Comparison of ENCODE assay signal across 16 cellular contexts in the genomic region with DNA sequence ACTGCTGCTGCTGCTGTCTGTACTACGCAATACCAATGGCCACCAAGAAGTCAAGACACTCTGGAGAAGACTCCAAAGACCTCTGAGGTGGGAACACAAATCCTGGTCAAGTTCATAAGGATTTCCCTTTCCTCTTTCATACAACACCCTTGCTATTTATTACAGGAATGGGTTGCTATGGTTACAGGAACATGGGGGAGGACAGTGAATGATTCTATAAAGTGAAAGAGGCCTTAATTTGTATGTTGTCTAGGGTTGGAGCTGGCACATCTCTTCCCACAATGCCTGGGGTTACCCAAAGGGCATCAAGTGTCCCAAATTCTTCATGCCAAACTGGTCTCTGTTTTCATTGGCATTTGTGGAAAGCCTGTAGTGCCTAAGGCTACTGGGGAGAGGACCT. TPM values are rescaled to one million over a fixed set of nuclear protein-coding genes. Genes with fewer than 3 reads are reported as not detected.
A peak's percentile ranks its signal among the peaks of the same experiment; 100 is the strongest.
DNase-seq lines count a peak whose midpoint lies in the region; ATAC-seq and TF ChIP-seq lines count a peak whose summit lies in the region.
"Had no signal": no experiment of that assay in that cellular context is flagged by ENCODE, and none has a peak within 500 bp of the region (broad histone marks: within the 10 kb centered on the region; RNA-seq: fewer than 3 reads in every experiment).

No MANE protein-coding gene starts in this region.

- no peak overlapping the region for H4K91ac ChIP-seq in mesenchymal stem cell (ENCODE audit: low read length)

- WGBS in mesenchymal stem cell, result 80% methylated on average over 1 of the region's 1 CpG
- WGBS in testis, 2 donors, result 92 to 100% methylated on average over 1 of the region's 1 CpG

- H3K27me3 Mint-ChIP-seq in progenitor cell of endocrine pancreas, result peaks cover 6% of the 10 kb centered on the region

- no peak overlapping the region for H3K4me2 ChIP-seq in mesenchymal stem cell (ENCODE audit: low read length, poor library complexity, severe bottlenecking)
- H3K4me2 ChIP-seq: A549 had no signal

- no peak overlapping the region for H2BK5ac ChIP-seq in mesenchymal stem cell (ENCODE audit: low read depth, low read length, poor library complexity, severe bottlenecking)

- H4K8ac ChIP-seq in mesenchymal stem cell (ENCODE audit: low read length), result no peak overlapping the region

- H3K9me3 Mint-ChIP-seq in progenitor cell of endocrine pancreas (ENCODE audit: low read depth), result no peaks in the 10 kb centered on the region

- intact Hi-C loops in testis (cut with DNase I; ENCODE audit: low total_unique reads), result no loop called here

- TF ChIP-seq POLR2A in testis (IDR thresholded peaks at IDR 0.05), result no peak

- no peaks in the 10 kb centered on the region for H3K79me1 ChIP-seq in mesenchymal stem cell (replicated peaks; ENCODE audit: low read length, poor library complexity, severe bottlenecking)

- no peak overlapping the region for H2BK15ac ChIP-seq in mesenchymal stem cell (ENCODE audit: low read depth, poor library complexity, severe bottlenecking)

- H3K36me3 ChIP-seq in mesenchymal stem cell (ENCODE audit: control insufficient read depth in 1 of 2, insufficient read depth in 2 of 2, low read depth in 1 of 2, low read length in 2 of 2) (no peaks in the 10 kb centered on the region), testis (ENCODE audit: low read depth, missing control alignments) (no peaks in the 10 kb centered on the region)

- no peak overlapping the region for H3K14ac ChIP-seq in mesenchymal stem cell (ENCODE audit: low read length in 2 of 2)

- no peaks in the 10 kb centered on the region for H3K4me1 Mint-ChIP-seq in progenitor cell of endocrine pancreas (ENCODE audit: low read depth)

- no peak overlapping the region for H3K9ac ChIP-seq in mesenchymal stem cell (ENCODE audit: low read length)

- H2BK120ac ChIP-seq in mesenchymal stem cell (ENCODE audit: low read depth, low read length), result no peak overlapping the region

- no peak overlapping the region for H3K27ac Mint-ChIP-seq in progenitor cell of endocrine pancreas

- no peak overlapping the region for H3K4me3 ChIP-seq in choroid plexus epithelial cell (ENCODE audit: low read depth, low read length)
- no peak overlapping the region for H3K4me3 ChIP-seq in mesenchymal stem cell (ENCODE audit: insufficient read depth in 1 of 2, low read depth in 1 of 2, low read length in 2 of 2)
- H3K4me3 ChIP-seq in testis, result no peak overlapping the region
- H3K4me3 ChIP-seq: A549 had no signal

- H3K36me3 Mint-ChIP-seq in progenitor cell of endocrine pancreas (ENCODE audit: insufficient read depth), result no peaks in the 10 kb centered on the region

- H3K4ac ChIP-seq in mesenchymal stem cell (ENCODE audit: low read depth in 1 of 2, low read length in 2 of 2), result no peak overlapping the region

- peaks cover 2% of the 10 kb centered on the region for H3K4me1 ChIP-seq in mesenchymal stem cell (ENCODE audit: control insufficient read depth, insufficient read depth, low read depth, low read length)
- no peaks in the 10 kb centered on the region for H3K4me1 ChIP-seq in testis

- H3K27me3 ChIP-seq in mesenchymal stem cell (ENCODE audit: control insufficient read depth in 1 of 2, insufficient read depth in 1 of 2, low read length in 2 of 2), result peaks cover 1 to 8% of the 10 kb centered on the region in 2 experiments
- no peaks in the 10 kb centered on the region for H3K27me3 ChIP-seq in testis

- TF ChIP-seq CTCF in choroid plexus epithelial cell (conservative IDR thresholded peaks at IDR 0.05; ENCODE audit: low read depth, low read length) (no peak), testis (IDR thresholded peaks at IDR 0.05) (no peak), progenitor cell of endocrine pancreas (IDR thresholded peaks at IDR 0.05; ENCODE audit: unreplicated experiment) (no peak)

- H3K4me3 Mint-ChIP-seq in progenitor cell of endocrine pancreas (ENCODE audit: low read depth), result no peak overlapping the region

- H2BK12ac ChIP-seq in mesenchymal stem cell (ENCODE audit: low read length in 2 of 2), result no peak overlapping the region

- ATAC-seq in GM21390 (IDR thresholded peaks at IDR 0.05; ENCODE audit: unreplicated experiment), result no peak
- ATAC-seq: A549, HCT116 had no signal

- H2AFZ ChIP-seq in mesenchymal stem cell (ENCODE audit: low read depth, low read length), result no peak overlapping the region

- no peaks in the 10 kb centered on the region for H3K9me3 ChIP-seq in mesenchymal stem cell (ENCODE audit: control insufficient read depth, low read length)
- H3K9me3 ChIP-seq in testis, result no peaks in the 10 kb centered on the region
- H3K9me3 ChIP-seq: A549 had no signal

- H2AK5ac ChIP-seq in mesenchymal stem cell (ENCODE audit: low read length, severe bottlenecking), result no peak overlapping the region

- H3K23ac ChIP-seq in mesenchymal stem cell (ENCODE audit: low read length in 2 of 2), result no peak overlapping the region

- DNase-seq in COLO829 (ENCODE audit: low spot score) (peak; percentile 51), NCI-H226 (peak; percentile 10), choroid plexus epithelial cell (ENCODE audit: low read depth) (peak; percentile 7), mesenchymal stem cell (peak; percentile 5), testis (no peak), progenitor cell of endocrine pancreas (ENCODE audit: low spot score, unreplicated experiment) (no peak)
- DNase-seq: COR-L47, EL, NCI-H1436, NCI-H2029, NCI-H510A treated with DMSO at 0.1 percent for 48 hours, NCI-H82 had no signal

- H3K27ac ChIP-seq in mesenchymal stem cell (ENCODE audit: low read length, poor library complexity, severe bottlenecking), result no peak overlapping the region
- H3K27ac ChIP-seq in testis, result no peak overlapping the region
- H3K27ac ChIP-seq: A549, C4-2B had no signal

- no peak overlapping the region for H3K18ac ChIP-seq in mesenchymal stem cell (ENCODE audit: low read depth in 1 of 2, low read length in 2 of 2)

RNA-seq across cellular contexts. Expression of gene SEC14L3, which starts 11.4 kb away (rescaled TPM):
- not detected for polyA plus RNA-seq in mesenchymal stem cell (2013, experiment 1 of 2)
- polyA plus RNA-seq in mesenchymal stem cell (2013, experiment 2 of 2), result not detected
- under 1 TPM; 0.24 to 0.25 TPM for total RNA-seq in testis
- polyA plus RNA-seq in testis (ENCODE audit: insufficient read depth, low read depth, low replicate concordance), result 0.28 TPM
- not detected in 2 replicates for total RNA-seq in progenitor cell of endocrine pancreas

RNA-seq across cellular contexts. Expression of gene SEC14L4, which starts 22.3 kb away (rescaled TPM):
- not detected for polyA plus RNA-seq in mesenchymal stem cell (2013, experiment 1 of 2)
- polyA plus RNA-seq in mesenchymal stem cell (2013, experiment 2 of 2), result not detected
- 10 to 100 TPM; 27.6 to 28.8 TPM for total RNA-seq in testis
- 11.5 TPM for polyA plus RNA-seq in testis (ENCODE audit: insufficient read depth, low read depth, low replicate concordance)
- total RNA-seq in progenitor cell of endocrine pancreas, result 0.31 and 0.46 TPM in 2 replicates

RNA-seq across cellular contexts. Expression of gene MTFP1, which starts 57.6 kb away (rescaled TPM):
- polyA plus RNA-seq in mesenchymal stem cell (2013, experiment 1 of 2), result 7.4 TPM
- 6.4 TPM for polyA plus RNA-seq in mesenchymal stem cell (2013, experiment 2 of 2)
- total RNA-seq in testis (10 to 100 TPM in 1 of 2 donors, 1 to 10 TPM in 1; 9.3 to 13.2 TPM), progenitor cell of endocrine pancreas (12.6 and 16.6 TPM in 2 replicates)
- 5.7 TPM for polyA plus RNA-seq in testis (ENCODE audit: insufficient read depth, low read depth, low replicate concordance)

Comparison
In these comparisons a context has a peak if more than half of its experiments do, and no peak if none do; other contexts are left out.
1. DNase-seq: peak in COLO829 (single experiment), NCI-H226 (single experiment), choroid plexus epithelial cell (single experiment) and mesenchymal stem cell (single experiment); none in testis (single experiment) and progenitor cell of endocrine pancreas (single experiment).
2. RNA of gene SEC14L4, which starts 22.3 kb away (total RNA-seq): 27.6 to 28.8 TPM in testis; 0.31 to 0.46 TPM in progenitor cell of endocrine pancreas; every median in the first group is over 10 times any median in the second.